8 cellular contexts compared by ENCODE assay signal in the genomic region with DNA sequence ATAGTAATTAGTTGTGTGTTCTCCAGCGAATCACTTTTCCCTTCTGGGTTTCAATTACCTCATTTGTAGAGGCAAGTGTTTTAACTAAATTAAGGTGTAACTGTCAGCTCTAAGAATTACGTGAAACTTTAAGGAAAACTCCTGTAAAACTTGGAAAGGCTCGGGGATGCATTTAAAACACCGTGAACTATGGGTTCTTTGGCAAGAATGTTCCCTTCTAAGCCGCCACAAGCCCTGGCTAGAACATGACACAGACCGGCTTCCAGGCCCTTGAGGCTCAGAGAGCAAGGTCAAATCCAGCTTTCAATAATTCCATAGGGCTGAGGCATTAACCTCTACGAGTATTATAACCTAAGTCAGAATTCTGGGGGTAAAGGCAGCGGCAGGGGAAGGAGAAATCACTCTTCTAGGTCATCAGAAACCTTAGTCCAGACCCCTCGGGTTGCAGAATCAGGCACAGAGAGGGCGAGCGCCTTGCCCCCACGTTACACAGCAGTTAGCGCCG. TPM values are rescaled to one million over a fixed set of nuclear protein-coding genes. Genes with fewer than 3 reads are reported as not detected.
DNase-seq lines count a peak whose midpoint lies in the region; ATAC-seq and TF ChIP-seq lines count a peak whose summit lies in the region.

No MANE protein-coding gene starts in this region.

- H3K36me3 ChIP-seq in MG63 (0 out of 2 replicates have a peak, but pooled peaks cover 3% of the 10 kb centered on the region), testis (ENCODE audit: low read depth, missing control alignments) (no peaks in the 10 kb centered on the region)

- H3K27me3 ChIP-seq in MG63 (no peaks in the 10 kb centered on the region), testis (no peaks in the 10 kb centered on the region)

- ATAC-seq in GM21723 (IDR thresholded peaks at IDR 0.05; ENCODE audit: unreplicated experiment), result peak; percentile 19

- TF ChIP-seq POLR2A in testis (IDR thresholded peaks at IDR 0.05), result no peak

- no peaks in the 10 kb centered on the region for H3K9me3 ChIP-seq in MG63
- H3K9me3 ChIP-seq in testis, result no peaks in the 10 kb centered on the region

- TF ChIP-seq CTCF in cardiac fibroblast (IDR thresholded peaks at IDR 0.05; ENCODE audit: low read depth, low read length) (no peak), testis (IDR thresholded peaks at IDR 0.05) (no peak)

- H3K27ac ChIP-seq in testis, result peak overlapping the region; percentile 83 to 87

- H3K4me3 ChIP-seq in MG63, result peak overlapping the region; percentile 65
- peak overlapping the region; percentile 71 to 75 for H3K4me3 ChIP-seq in cardiac fibroblast (replicated peaks in 1 of 2; ENCODE audit: low read depth in 2 of 2, low read length in 2 of 2)
- H3K4me3 ChIP-seq in testis, result peak overlapping the region; percentile 89 to 95

- intact Hi-C loops in testis (cut with DNase I; ENCODE audit: low total_unique reads), result no loop called here

- no peaks in the 10 kb centered on the region for H3K4me1 ChIP-seq in testis

- WGBS in testis, 2 donors, result 3 to 11% methylated on average over 9 to 14 of the region's 14 CpGs

- DNase-seq in Daoy (ENCODE audit: low read depth), result peak; percentile 20
- peak; percentile 25 for DNase-seq in MG63
- peak; percentile 34 to 50 for DNase-seq in cardiac fibroblast (ENCODE audit: low read depth in 2 of 2)
- peak; percentile 50 for DNase-seq in kidney tubule cell (ENCODE audit: low spot score)
- DNase-seq in testis, result peak; percentile 38
- no peak for DNase-seq in NCI-H1092 treated with DMSO at 0.1 percent for 48 hours (lab: John Stamatoyannopoulos, UW)
- DNase-seq in GM19238 (ENCODE audit: insufficient read length, low spot score), result no peak

RNA-seq across cellular contexts. Expression of a gene that starts 0.7 kb away (rescaled TPM):
- 6.7 and 10.1 TPM in 2 replicates for total RNA-seq in Daoy (2014; rRNA removed; shearing (Covaris generic))
- total RNA-seq in MG63 (2014; rRNA removed; shearing (Covaris generic); ENCODE audit: low replicate concordance), result 10.5 and 18.8 TPM in 2 replicates
- total RNA-seq in testis, result 10 to 100 TPM; 15.2 to 27.1 TPM
- 6.9 TPM for polyA plus RNA-seq in testis (ENCODE audit: insufficient read depth, low read depth, low replicate concordance)

Comparison
In these comparisons a context has a peak if more than half of its experiments do, and no peak if none do; other contexts are left out.
1. DNase-seq: peak in Daoy (single experiment), MG63 (single experiment), cardiac fibroblast (2 of 2), kidney tubule cell (single experiment) and testis (single experiment); none in NCI-H1092 treated with DMSO at 0.1 percent for 48 hours (single experiment) and GM19238 (single experiment).
2. Peak in every context shown above with its lines, with median percentiles within 50 percentile points of each other: H3K4me3 ChIP-seq.